Comparison of ENCODE assay signal across 17 cellular contexts in the genomic region with DNA sequence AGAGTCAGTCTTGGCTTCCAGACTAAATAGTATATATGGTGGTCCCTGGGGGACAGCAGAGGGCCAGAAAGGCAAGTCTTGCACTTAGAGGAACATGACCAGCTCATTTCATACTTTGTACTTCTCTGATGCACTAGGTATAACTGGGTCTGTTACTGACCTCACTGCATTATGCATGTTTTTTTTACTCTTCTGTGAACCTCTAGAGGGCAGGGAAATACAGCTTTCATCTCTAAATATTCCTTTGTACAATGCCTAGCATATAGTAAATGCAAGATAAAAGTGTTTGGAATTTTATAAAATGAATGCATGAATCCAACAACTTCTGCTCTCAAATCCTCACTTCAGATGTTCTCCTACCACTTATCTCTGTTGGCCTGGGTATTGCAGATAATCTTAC. TPM values are rescaled to one million over a fixed set of nuclear protein-coding genes. Genes with fewer than 3 reads are reported as not detected.
DNase-seq lines count a peak whose midpoint lies in the region; ATAC-seq, FAIRE-seq and TF ChIP-seq lines count a peak whose summit lies in the region.
"Had no signal": no experiment of that assay in that cellular context is flagged by ENCODE, and none has a peak within 500 bp of the region (broad histone marks: within the 10 kb centered on the region; RNA-seq: fewer than 3 reads in every experiment).

No MANE protein-coding gene starts in this region.

- no peak for DNase-seq in AG09309 (ENCODE audit: low read depth)
- no peak for DNase-seq in HTR-8/SVneo (ENCODE audit: insufficient read length, low spot score)
- DNase-seq in right lobe of liver = no peak
- no peak for DNase-seq in DMS53 treated with DMSO at 0.1 percent for 48 hours (lab: John Stamatoyannopoulos, UW; ENCODE audit: unreplicated experiment)
- no peak for DNase-seq in islet precursor cell
- no peak for DNase-seq in stimulated activated naive CD8-positive, alpha-beta T cell treated with anti-CD3 and anti-CD28 coated beads, Interleukin-15, Interleukin-2, amounts not matched to agents 100 U/mL and 50 U/mL, for 24 hours
- DNase-seq: ACHN; Caco-2; CD4-positive, CD25-positive, alpha-beta regulatory T cell; KG1; NCI-H1092 treated with DMSO at 0.1 percent for 48 hours; NCI-H1694; NCI-H2227 treated with DMSO at 0.1 percent for 48 hours; NCI-H524; SIG-M5 had no signal

- H3K27ac ChIP-seq in VCaP (no peak overlapping the region), right lobe of liver (no peak overlapping the region)

- no peak overlapping the region for H3K4me3 ChIP-seq in AG09309 (ENCODE audit: control insufficient read depth, low read depth, low read length)
- no peak overlapping the region for H3K4me3 ChIP-seq in right lobe of liver
- H3K4me3 ChIP-seq: HAP-1 had no signal

- H3K4me1 ChIP-seq in right lobe of liver = no peaks in the 10 kb centered on the region
- H3K4me1 ChIP-seq: Caco-2, HAP-1 had no signal

- intact Hi-C loops in right lobe of liver (cut with DNase I) = no loop called here

- TF ChIP-seq CTCF in AG09309 (IDR thresholded peaks at IDR 0.05; ENCODE audit: control insufficient read depth, insufficient read depth, low read depth, low read length, missing control alignments) (peak; percentile 21), VCaP (conservative IDR thresholded peaks at IDR 0.05) (peak; percentile 49), right lobe of liver (IDR thresholded peaks at IDR 0.05) (peak; percentile 12 to 23 (median 16))

- peak; percentile 29 to 86 (median 61) for ATAC-seq in right lobe of liver
- ATAC-seq in stimulated activated naive CD8-positive, alpha-beta T cell treated with anti-CD3 and anti-CD28 coated beads, Interleukin-15, Interleukin-2, amounts not matched to agents 100 U/mL and 50 U/mL, for 24 hours = no peak

- no peaks in the 10 kb centered on the region for H3K27me3 ChIP-seq in right lobe of liver

- H3K9me3 ChIP-seq in right lobe of liver = no peaks in the 10 kb centered on the region
- H3K9me3 ChIP-seq: Caco-2, HAP-1 had no signal

- FAIRE-seq in HTR-8/SVneo (lab: Jason Lieb, UNC) = peak; percentile 68

- TF ChIP-seq POLR2A in right lobe of liver (IDR thresholded peaks at IDR 0.05) = no peak

- no peaks in the 10 kb centered on the region for H3K36me3 ChIP-seq in right lobe of liver
- H3K36me3 ChIP-seq: HAP-1 had no signal

RNA-seq across cellular contexts. Expression of gene ARL14, which starts 23.4 kb away (rescaled TPM):
- under 1 TPM in 2 of 6 experiments, not detected in 4; 0.31 to 0.66 TPM for total RNA-seq in right lobe of liver
- total RNA-seq: CD4-positive, CD25-positive, alpha-beta regulatory T cell had no signal
